In genomic region chr4:129532573-129532972, GRCh38 we compare ENCODE assay signal across 13 cellular contexts.
DNase-seq lines count a peak whose midpoint lies in the region; ATAC-seq and TF ChIP-seq lines count a peak whose summit lies in the region.
"Had no signal": no experiment of that assay in that cellular context is flagged by ENCODE, and none has a peak within 500 bp of the region (broad histone marks: within the 10 kb centered on the region; RNA-seq: fewer than 3 reads in every experiment).

No MANE protein-coding gene starts in this region.

- no peaks in the 10 kb centered on the region for H3K27me3 ChIP-seq in CD8-positive, alpha-beta T cell (ENCODE audit: insufficient read depth, low read length)
- H3K27me3 ChIP-seq in foreskin keratinocyte, result no peaks in the 10 kb centered on the region
- H3K27me3 ChIP-seq: hepatocyte had no signal

- no peaks in the 10 kb centered on the region for H3K27me3 Mint-ChIP-seq in CD8-positive, alpha-beta T cell (ENCODE audit: low read depth)
- H3K27me3 Mint-ChIP-seq: type B pancreatic cell had no signal

- H3K4me1 ChIP-seq in CD8-positive, alpha-beta T cell (ENCODE audit: insufficient read depth, low read length), result no peaks in the 10 kb centered on the region
- no peaks in the 10 kb centered on the region for H3K4me1 ChIP-seq in foreskin keratinocyte
- H3K4me1 ChIP-seq: Caco-2 had no signal

- H3K9me3 ChIP-seq in CD8-positive, alpha-beta T cell (ENCODE audit: low read length), result no peaks in the 10 kb centered on the region
- H3K9me3 ChIP-seq: Caco-2 had no signal

- peaks cover 2% of the 10 kb centered on the region for H3K9me3 Mint-ChIP-seq in CD8-positive, alpha-beta T cell
- H3K9me3 Mint-ChIP-seq: mesothelial cell of epicardium, type B pancreatic cell had no signal

- TF ChIP-seq CTCF in CD8-positive, alpha-beta T cell (IDR thresholded peaks at IDR 0.05), result no peak
- no peak for TF ChIP-seq CTCF in foreskin keratinocyte (conservative IDR thresholded peaks at IDR 0.05)

- H3K36me3 ChIP-seq in CD8-positive, alpha-beta T cell (ENCODE audit: insufficient read depth, low read length), result no peaks in the 10 kb centered on the region

- CTCF ChIA-PET in CD8-positive, alpha-beta T cell (lab: Charles Lee), result no interaction called here

- H3K36me3 Mint-ChIP-seq in CD8-positive, alpha-beta T cell, result no peaks in the 10 kb centered on the region
- H3K36me3 Mint-ChIP-seq: mesothelial cell of epicardium, type B pancreatic cell had no signal

- no peak overlapping the region for H3K4me3 ChIP-seq in CD8-positive, alpha-beta T cell (ENCODE audit: low read depth, low read length)
- H3K4me3 ChIP-seq: hepatocyte had no signal

- no peak overlapping the region for H3K27ac Mint-ChIP-seq in CD8-positive, alpha-beta T cell
- H3K27ac Mint-ChIP-seq: mesothelial cell of epicardium, type B pancreatic cell had no signal

- H3K27ac ChIP-seq in CD8-positive, alpha-beta T cell (ENCODE audit: low read depth, low read length), result no peak overlapping the region
- H3K27ac ChIP-seq in foreskin keratinocyte, result no peak overlapping the region
- H3K27ac ChIP-seq: hepatocyte had no signal

- intact Hi-C loops in CD8-positive, alpha-beta T cell (cut with DNase I, micrococcal nuclease), result no loop called here

- H3K4me3 Mint-ChIP-seq in CD8-positive, alpha-beta T cell, result no peak overlapping the region
- H3K4me3 Mint-ChIP-seq: mesothelial cell of epicardium, type B pancreatic cell had no signal

- DNase-seq in SIG-M5 treated with dmso at 0.1 percent for 504 hours (lab: John Stamatoyannopoulos, UW; ENCODE audit: unreplicated experiment) (peak; percentile 82), DMS53 treated with DMSO at 0.1 percent for 48 hours (lab: John Stamatoyannopoulos, UW; ENCODE audit: unreplicated experiment) (no peak), foreskin keratinocyte (no peak), HUDEP-2 (lab: John Stamatoyannopoulos, UW; ENCODE audit: unreplicated experiment in 76 of 76) (no peak)
- DNase-seq in CD8-positive, alpha-beta T cell, result no peak
- DNase-seq: Caco-2, NCI-H187 treated with DMSO at 0.1 percent for 48 hours had no signal

- peak; percentile 81 for ATAC-seq in GM18517 (IDR thresholded peaks at IDR 0.05; ENCODE audit: unreplicated experiment)
- peak; percentile 91 for ATAC-seq in GM21528 (IDR thresholded peaks at IDR 0.05; ENCODE audit: low FRiP score, unreplicated experiment)
- ATAC-seq in HG03432 (IDR thresholded peaks at IDR 0.05; ENCODE audit: unreplicated experiment), result peak; percentile 90
- no peak for ATAC-seq in CD8-positive, alpha-beta T cell
- no peak for ATAC-seq in foreskin keratinocyte

- POLR2A ChIA-PET in CD8-positive, alpha-beta T cell (lab: Charles Lee), result no interaction called here

- no peaks in the 10 kb centered on the region for H3K4me1 Mint-ChIP-seq in CD8-positive, alpha-beta T cell (ENCODE audit: low read depth)
- H3K4me1 Mint-ChIP-seq: mesothelial cell of epicardium had no signal

Comparison
In these comparisons a context has a peak if more than half of its experiments do, and no peak if none do; other contexts are left out.
1. ATAC-seq: peak in GM18517 (single experiment), GM21528 (single experiment) and HG03432 (single experiment); none in CD8-positive, alpha-beta T cell (single experiment) and foreskin keratinocyte (single experiment).